9 cellular contexts compared by ENCODE assay signal in the genomic region with DNA sequence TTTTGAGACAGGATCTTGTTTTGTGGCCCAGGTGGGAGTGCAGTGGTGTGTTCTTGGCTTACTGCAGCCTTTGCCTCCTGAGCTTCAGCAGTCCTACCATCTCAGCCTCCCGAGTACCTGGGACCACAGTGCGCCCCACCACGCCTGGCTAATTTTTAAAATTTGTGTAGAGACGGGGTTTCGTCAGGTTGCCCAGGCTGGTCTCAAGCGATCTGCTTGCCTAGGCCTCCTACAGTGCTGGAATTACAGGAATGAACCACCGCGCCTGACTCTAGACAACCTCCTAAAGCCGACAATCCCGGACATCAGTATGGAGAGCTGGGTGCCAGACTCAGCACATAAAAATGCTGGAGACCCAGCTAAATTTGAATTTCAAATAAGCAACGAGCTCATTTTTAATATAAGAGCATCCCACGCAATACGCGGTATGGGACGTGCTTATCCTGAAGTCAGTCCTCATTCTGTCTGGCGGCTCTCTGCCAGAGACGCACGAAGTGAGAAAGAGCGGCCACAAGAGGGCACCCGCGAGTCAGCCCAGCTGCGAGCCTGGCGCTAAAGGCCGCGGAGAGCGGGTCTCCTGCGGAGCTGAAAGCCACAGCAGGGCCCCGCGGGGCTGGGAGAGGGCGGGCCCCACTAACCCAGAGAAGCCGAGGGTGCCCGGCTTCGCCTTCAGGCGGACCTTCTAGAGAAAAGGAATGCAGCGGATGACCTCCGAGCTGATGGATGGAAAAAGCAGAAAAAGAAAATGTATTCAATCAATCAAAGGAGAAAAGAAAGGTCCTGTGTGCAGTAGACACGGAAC. TPM values are rescaled to one million over a fixed set of nuclear protein-coding genes. Genes with fewer than 3 reads are reported as not detected.
A peak's percentile ranks its signal among the peaks of the same experiment; 100 is the strongest.
DNase-seq lines count a peak whose midpoint lies in the region; ATAC-seq and TF ChIP-seq lines count a peak whose summit lies in the region.
"Had no signal": no experiment of that assay in that cellular context is flagged by ENCODE, and none has a peak within 500 bp of the region (broad histone marks: within the 10 kb centered on the region; RNA-seq: fewer than 3 reads in every experiment).

No MANE protein-coding gene starts in this region.

- no peaks in the 10 kb centered on the region for H3K9me3 ChIP-seq in BE2C
- peaks cover 0 to 2% of the 10 kb centered on the region in 2 donors for H3K9me3 ChIP-seq in lung (ENCODE audit: control insufficient read depth in 2 of 2, insufficient read depth in 1 of 2, low read length in 1 of 2)

- DNase-seq in BE2C (peak; percentile 89), NCI-H510A treated with DMSO at 0.1 percent for 48 hours (lab: John Stamatoyannopoulos, UW) (peak; percentile 88), lung (ENCODE audit: low spot score) (peak; percentile 82)
- DNase-seq in activated CD4-positive, alpha-beta T cell treated with anti-CD3 and anti-CD28 coated beads, Interleukin-2, amount 50 U/mL, for 1 hour: peak; percentile 89
- DNase-seq in stimulated activated CD8-positive, alpha-beta memory T cell treated with anti-CD3 and anti-CD28 coated beads, Interleukin-12 subunit alpha, Interleukin-12 subunit beta, amount 100 ng/mL, for 1 hour (ENCODE audit: low read depth): peak; percentile 82

- H3K27me3 ChIP-seq in BE2C (peaks cover 39% of the 10 kb centered on the region), lung (ENCODE audit: control insufficient read depth, insufficient read depth) (peaks cover 16% of the 10 kb centered on the region)

- intact Hi-C loops in dendritic cell treated with granulocyte-macrophage colony-stimulating factor and Interleukin-4, amounts not matched to agents 40 ng/mL and 50 ng/mL, for 4 days (cut with micrococcal nuclease): loop anchor here (5.0 kb wide), 1 partner anchor 188 kb away; no protein-coding TSS in a partner anchor

- H3K4me3 ChIP-seq in BE2C (ENCODE audit: low read depth, low read length) (peak overlapping the region; percentile 24; the same call in 1 of the 2 replicates), lung (no peak overlapping the region)

- H3K4me1 ChIP-seq in BE2C (no peaks in the 10 kb centered on the region), lung (ENCODE audit: control insufficient read depth in 2 of 2, insufficient read depth in 2 of 2, low read length in 2 of 2) (peaks cover 0 to 11% of the 10 kb centered on the region in 2 donors)

- ATAC-seq in GM18909 (IDR thresholded peaks at IDR 0.05; ENCODE audit: poor library complexity, unreplicated experiment) (peak; percentile 87), HG03280 (IDR thresholded peaks at IDR 0.05; ENCODE audit: unreplicated experiment) (peak; percentile 86), lung (ENCODE audit: insufficient read depth, low FRiP score) (peak; percentile 91)

- H3K27ac Mint-ChIP-seq in dendritic cell treated with granulocyte-macrophage colony-stimulating factor and Interleukin-4, amounts not matched to agents 40 ng/mL and 50 ng/mL, for 4 days: no peak overlapping the region

- WGBS in lung, 2 donors: 8 to 10% methylated on average over 36 to 37 of the region's 37 CpGs

- no peak overlapping the region for H3K27ac ChIP-seq in lung (ENCODE audit: low read depth in 1 of 2, low read length in 1 of 2)

- H3K9me3 Mint-ChIP-seq in dendritic cell treated with granulocyte-macrophage colony-stimulating factor and Interleukin-4, amounts not matched to agents 40 ng/mL and 50 ng/mL, for 4 days: no peaks in the 10 kb centered on the region

- peaks cover 27% of the 10 kb centered on the region for H3K4me1 Mint-ChIP-seq in dendritic cell treated with granulocyte-macrophage colony-stimulating factor and Interleukin-4, amounts not matched to agents 40 ng/mL and 50 ng/mL, for 4 days (ENCODE audit: low read depth)

- H3K27me3 Mint-ChIP-seq in dendritic cell treated with granulocyte-macrophage colony-stimulating factor and Interleukin-4, amounts not matched to agents 40 ng/mL and 50 ng/mL, for 4 days: peaks cover 86% of the 10 kb centered on the region

- peak overlapping the region; percentile 68 for H3K4me3 Mint-ChIP-seq in dendritic cell treated with granulocyte-macrophage colony-stimulating factor and Interleukin-4, amounts not matched to agents 40 ng/mL and 50 ng/mL, for 4 days

- H3K36me3 ChIP-seq in BE2C (no peaks in the 10 kb centered on the region), lung (ENCODE audit: control insufficient read depth in 2 of 2, insufficient read depth in 2 of 2, low read length in 2 of 2) (no peaks in the 10 kb centered on the region)

- TF ChIP-seq CTCF in BE2C (IDR thresholded peaks at IDR 0.05; ENCODE audit: low read depth, low read length) (peak; percentile 87), lung (IDR thresholded peaks at IDR 0.05; ENCODE audit: control extremely low read depth, extremely low read depth) (peak; percentile 62)

- no peaks in the 10 kb centered on the region for H3K36me3 Mint-ChIP-seq in dendritic cell treated with granulocyte-macrophage colony-stimulating factor and Interleukin-4, amounts not matched to agents 40 ng/mL and 50 ng/mL, for 4 days (ENCODE audit: low read depth)

RNA-seq across cellular contexts. Expression of gene CALY, which starts 7.1 kb away (rescaled TPM):
- 41.9 TPM for polyA plus RNA-seq in BE2C (2012; ENCODE audit: insufficient read depth, insufficient read length, low read depth)
- total RNA-seq in lung: not detected
- polyA plus RNA-seq in lung: not detected
- total RNA-seq: T-helper 2 cell treated with Interferon-gamma antibody and Interleukin-4, amounts not matched to agents 100 ng/mL and 5 ng/mL, for 36 hours had no signal

RNA-seq across cellular contexts. Expression of gene PRAP1, which starts 17.6 kb away (rescaled TPM):
- 1.1 TPM for polyA plus RNA-seq in BE2C (2012; ENCODE audit: insufficient read depth, insufficient read length, low read depth)
- total RNA-seq in lung: under 1 TPM in 1 of 2 donors, not detected in 1; 0.25 TPM
- not detected for polyA plus RNA-seq in lung
- total RNA-seq: T-helper 2 cell treated with Interferon-gamma antibody and Interleukin-4, amounts not matched to agents 100 ng/mL and 5 ng/mL, for 36 hours had no signal

RNA-seq across cellular contexts. Expression of gene ZNF511, which starts 20.9 kb away (rescaled TPM):
- 151 TPM for polyA plus RNA-seq in BE2C (2012; ENCODE audit: insufficient read depth, insufficient read length, low read depth)
- total RNA-seq in lung: 10 to 100 TPM; 18.6 to 53.5 TPM
- polyA plus RNA-seq in lung: 10 to 100 TPM; 33.8 to 79.9 TPM

RNA-seq across cellular contexts. Expression of gene TUBGCP2, which starts 20.9 kb away (rescaled TPM):
- polyA plus RNA-seq in BE2C (2012; ENCODE audit: insufficient read depth, insufficient read length, low read depth): 78.4 TPM
- 10 to 100 TPM; 41.7 to 65.9 TPM for total RNA-seq in lung
- polyA plus RNA-seq in lung: 10 to 100 TPM; 39.2 to 66.2 TPM

RNA-seq across cellular contexts. Expression of gene FUOM, which starts 28.2 kb away (rescaled TPM):
- 30.6 TPM for polyA plus RNA-seq in BE2C (2012; ENCODE audit: insufficient read depth, insufficient read length, low read depth)
- 10 to 100 TPM in 1 of 2 donors, 1 to 10 TPM in 1; 8.4 to 32.5 TPM for total RNA-seq in lung
- polyA plus RNA-seq in lung: 10 to 100 TPM; 35.8 to 41.4 TPM
